ENCODE assay signal across 8 cellular contexts in the genomic region with DNA sequence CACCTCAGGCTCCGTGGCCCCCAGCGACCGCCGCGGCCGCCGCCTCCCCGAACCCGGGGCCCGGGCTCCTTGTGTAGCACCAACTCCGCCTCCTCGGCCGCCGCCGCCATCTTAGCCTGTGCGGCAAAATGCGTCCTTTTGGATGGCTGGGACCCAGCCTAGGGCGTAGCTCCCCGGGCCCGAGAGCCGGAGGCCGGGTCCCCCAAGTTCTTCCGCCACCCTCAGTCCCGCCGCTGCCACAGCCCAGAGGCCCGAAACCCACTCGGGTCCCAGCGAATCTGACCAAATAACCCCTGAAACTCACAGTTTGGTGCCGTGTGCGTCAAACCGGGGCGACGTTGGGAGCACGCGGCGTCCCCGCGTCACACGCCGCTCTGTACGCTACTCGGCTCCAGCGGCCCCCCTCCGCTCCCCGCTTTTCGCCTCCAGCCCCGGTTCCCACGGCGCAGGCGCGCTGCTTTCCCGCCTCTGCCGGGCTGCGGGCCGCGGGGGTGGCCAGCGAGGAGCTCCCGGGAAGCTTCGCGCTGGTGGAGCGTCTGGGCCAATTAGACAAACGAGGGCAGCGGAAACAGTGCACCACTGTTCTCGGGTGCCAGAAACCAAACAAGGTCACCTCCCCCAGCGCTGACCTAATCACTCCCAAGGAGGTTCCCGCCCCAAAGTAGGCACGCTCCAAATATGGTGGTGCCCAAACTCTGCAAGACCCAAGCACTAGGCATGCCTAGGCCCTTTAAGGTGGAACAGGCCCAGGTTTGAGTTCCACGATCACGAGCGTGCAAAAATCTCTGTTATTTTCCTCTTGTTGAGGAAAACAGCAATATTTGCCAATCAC. TPM values are rescaled to one million over a fixed set of nuclear protein-coding genes. Genes with fewer than 3 reads are reported as not detected.
DNase-seq lines count a peak whose midpoint lies in the region; FAIRE-seq and TF ChIP-seq lines count a peak whose summit lies in the region.

A gene (minus strand): TSS at position 350 of the 832 bp plus-strand sequence. CDS start 39,682 bp downstream, outside the sequence.

- 0 to 1% (median 0%) methylated on average over 41 to 70 of the region's 70 CpGs for WGBS in stomach, 5 donors

- TF ChIP-seq RAD21 in neural cell (conservative IDR thresholded peaks at IDR 0.05): no peak

- H3K9ac ChIP-seq in neural cell (ENCODE audit: low read length): peak within 1 kb of the TSS; percentile 98

- peak within 1 kb of the TSS; percentile 87 for H3K4me2 ChIP-seq in neural cell (ENCODE audit: low read length)

- H3K9me3 ChIP-seq in HAP-1: no peaks in the 10 kb centered on the region
- H3K9me3 ChIP-seq in MG63: no peaks in the 10 kb centered on the region
- no peaks in the 10 kb centered on the region for H3K9me3 ChIP-seq in neural cell (ENCODE audit: low read length)
- H3K9me3 ChIP-seq in stomach: no peaks in the 10 kb centered on the region

- no peaks in the 10 kb centered on the region for H4K20me1 ChIP-seq in neural cell (ENCODE audit: insufficient read depth)

- TF ChIP-seq EP300 in neural cell (conservative IDR thresholded peaks at IDR 0.05; ENCODE audit: poor library complexity, severe bottlenecking) (peak; percentile 66), stomach (IDR thresholded peaks at IDR 0.05) (peak; percentile 23)

- H3K36me3 ChIP-seq in HAP-1 (replicated peaks) (peaks cover 3% of the 10 kb centered on the region; the same call in 1 of the 2 replicates), MG63 (peaks cover 35% of the 10 kb centered on the region), neural cell (ENCODE audit: insufficient read depth, low read length) (no peaks in the 10 kb centered on the region), stomach (no peaks in the 10 kb centered on the region)

- TF ChIP-seq CTCF in fibroblast of villous mesenchyme (IDR thresholded peaks at IDR 0.05; ENCODE audit: insufficient read depth, low read depth, low read length) (no peak), neural cell (IDR thresholded peaks at IDR 0.05; ENCODE audit: poor library complexity, severe bottlenecking) (peak; percentile 14), stomach (IDR thresholded peaks at IDR 0.05) (no peak)

- no peaks in the 10 kb centered on the region for H3K9me2 ChIP-seq in neural cell (ENCODE audit: insufficient read depth, low read length)

- peak within 1 kb of the TSS; percentile 77 for H3K4me3 ChIP-seq in HAP-1
- H3K4me3 ChIP-seq in MG63: peak within 1 kb of the TSS; percentile 93
- H3K4me3 ChIP-seq in fibroblast of villous mesenchyme (ENCODE audit: low read depth, low read length): peak within 1 kb of the TSS; percentile 86
- peak within 1 kb of the TSS; percentile 92 for H3K4me3 ChIP-seq in neural cell (ENCODE audit: low read length)
- peak within 1 kb of the TSS; percentile 66 to 86 (median 70) for H3K4me3 ChIP-seq in stomach

- peak within 1 kb of the TSS; percentile 97 for H2AFZ ChIP-seq in neural cell (ENCODE audit: low read depth, low read length)

- peaks cover 43% of the 10 kb centered on the region for H3K79me2 ChIP-seq in neural cell (replicated peaks; ENCODE audit: insufficient read depth, low read length)

- FAIRE-seq in G401.6 (lab: Jason Lieb, UNC): peak; percentile 93

- H3K27me3 ChIP-seq in HAP-1 (ENCODE audit: low read depth) (no peaks in the 10 kb centered on the region), MG63 (no peaks in the 10 kb centered on the region), neural cell (ENCODE audit: insufficient read depth, low read depth, low read length) (no peaks in the 10 kb centered on the region), stomach (no peaks in the 10 kb centered on the region)

- no peaks in the 10 kb centered on the region for H3F3A ChIP-seq in neural cell (ENCODE audit: insufficient read depth, low read length, poor library complexity, severe bottlenecking)

- DNase-seq in HAP-1 (ENCODE audit: low spot score in 2 of 2) (peak; percentile 80 to 88), MG63 (peak; percentile 95), SIG-M5 (lab: John Stamatoyannopoulos, UW) (peak; percentile 31), activated gamma-delta T cell (lab: John Stamatoyannopoulos, UW) (peak; percentile 84), fibroblast of villous mesenchyme (ENCODE audit: low read depth) (peak; percentile 88), stomach (peak; percentile 88)

- H3K27ac ChIP-seq in neural cell (ENCODE audit: low read length): peak within 1 kb of the TSS; percentile 99
- peak within 1 kb of the TSS; percentile 96 to 99 (median 98) for H3K27ac ChIP-seq in stomach

- in situ Hi-C loops in HAP-1 (cut with MboI; ENCODE audit: low sequenced_read_pairs): no loop called here

- H3K4me1 ChIP-seq in HAP-1: peaks cover 27% of the 10 kb centered on the region
- H3K4me1 ChIP-seq in stomach: peaks cover 15 to 58% (median 41%) of the 10 kb centered on the region in 4 donors

- peak in 2 of 4 donors; percentile 59 to 73 for TF ChIP-seq POLR2A in stomach (IDR thresholded peaks at IDR 0.05)

- intact Hi-C loops in stomach (cut with DNase I; ENCODE audit: low total_unique reads): no loop called here

TF ChIP-seq in neural cell, 6 proteins besides CTCF, POLR2A, EP300 and RAD21:
- TF ChIP-seq SMC3 (conservative IDR thresholded peaks at IDR 0.05; ENCODE audit: poor library complexity): peak; percentile 2
- no peak for TF ChIP-seq EZH2 (IDR thresholded peaks at IDR 0.05; ENCODE audit: borderline replicate concordance, insufficient read depth, low read length, poor library complexity, severe bottlenecking)
- TF ChIP-seq TAF1 (IDR thresholded peaks at IDR 0.05; ENCODE audit: low read depth): no peak
- TF ChIP-seq MXI1 (conservative IDR thresholded peaks at IDR 0.05; ENCODE audit: poor library complexity, severe bottlenecking): peak; percentile 82
- TF ChIP-seq POLR2AphosphoS5 (IDR thresholded peaks at IDR 0.05): peak; percentile 92
- TF ChIP-seq, protein P1, sequence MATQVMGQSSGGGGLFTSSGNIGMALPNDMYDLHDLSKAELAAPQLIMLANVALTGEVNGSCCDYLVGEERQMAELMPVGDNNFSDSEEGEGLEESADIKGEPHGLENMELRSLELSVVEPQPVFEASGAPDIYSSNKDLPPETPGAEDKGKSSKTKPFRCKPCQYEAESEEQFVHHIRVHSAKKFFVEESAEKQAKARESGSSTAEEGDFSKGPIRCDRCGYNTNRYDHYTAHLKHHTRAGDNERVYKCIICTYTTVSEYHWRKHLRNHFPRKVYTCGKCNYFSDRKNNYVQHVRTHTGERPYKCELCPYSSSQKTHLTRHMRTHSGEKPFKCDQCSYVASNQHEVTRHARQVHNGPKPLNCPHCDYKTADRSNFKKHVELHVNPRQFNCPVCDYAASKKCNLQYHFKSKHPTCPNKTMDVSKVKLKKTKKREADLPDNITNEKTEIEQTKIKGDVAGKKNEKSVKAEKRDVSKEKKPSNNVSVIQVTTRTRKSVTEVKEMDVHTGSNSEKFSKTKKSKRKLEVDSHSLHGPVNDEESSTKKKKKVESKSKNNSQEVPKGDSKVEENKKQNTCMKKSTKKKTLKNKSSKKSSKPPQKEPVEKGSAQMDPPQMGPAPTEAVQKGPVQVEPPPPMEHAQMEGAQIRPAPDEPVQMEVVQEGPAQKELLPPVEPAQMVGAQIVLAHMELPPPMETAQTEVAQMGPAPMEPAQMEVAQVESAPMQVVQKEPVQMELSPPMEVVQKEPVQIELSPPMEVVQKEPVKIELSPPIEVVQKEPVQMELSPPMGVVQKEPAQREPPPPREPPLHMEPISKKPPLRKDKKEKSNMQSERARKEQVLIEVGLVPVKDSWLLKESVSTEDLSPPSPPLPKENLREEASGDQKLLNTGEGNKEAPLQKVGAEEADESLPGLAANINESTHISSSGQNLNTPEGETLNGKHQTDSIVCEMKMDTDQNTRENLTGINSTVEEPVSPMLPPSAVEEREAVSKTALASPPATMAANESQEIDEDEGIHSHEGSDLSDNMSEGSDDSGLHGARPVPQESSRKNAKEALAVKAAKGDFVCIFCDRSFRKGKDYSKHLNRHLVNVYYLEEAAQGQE (IDR thresholded peaks at IDR 0.05; ENCODE audit: borderline replicate concordance): peak; percentile 77

RNA-seq across cellular contexts. Expression of the gene that starts here (rescaled TPM):
- total RNA-seq in MG63 (2014; rRNA removed; shearing (Covaris generic); ENCODE audit: low replicate concordance): 10.8 and 15.5 TPM in 2 replicates
- total RNA-seq in fibroblast of villous mesenchyme (58.0 and 92.4 TPM in 2 replicates), stomach (100 to 1,000 TPM in 1 of 5 donors, 10 to 100 TPM in 4; 33.3 to 134 (median 63.0) TPM)
- polyA plus RNA-seq in neural cell (59.9 and 71.7 TPM in 2 replicates), stomach (10 to 100 TPM; 13.2 to 19.6 (median 15.9) TPM)
- polyA minus RNA-seq in neural cell: 306 and 313 TPM in 2 replicates

Comparison
In these comparisons a context has a peak if more than half of its experiments do, and no peak if none do; other contexts are left out.
1. Peak in every context shown above with its lines: DNase-seq, H3K4me3 ChIP-seq and H3K27ac ChIP-seq.
2. DNase-seq: peak in every context shown above with its lines; median percentile 95 in MG63; 88 in fibroblast of villous mesenchyme; 88 in stomach; 84 in HAP-1; 84 in activated gamma-delta T cell; 31 in SIG-M5.